Comparison of ENCODE assay signal across 1 cellular context in genomic region chr14:85534914-85535313, GRCh38.
TF ChIP-seq lines count a peak whose summit lies in the region.

No MANE protein-coding gene starts in this region.

TF ChIP-seq in WTC11, 78 proteins besides CTCF, POLR2A, EP300 and RAD21 (continued from another document):
- no peak for TF ChIP-seq IRF1 (CRISPR knock-in tag; IDR thresholded peaks at IDR 0.05)
- TF ChIP-seq ZNF219 (CRISPR knock-in tag; IDR thresholded peaks at IDR 0.05; ENCODE audit: borderline replicate concordance), result no peak
- no peak for TF ChIP-seq ATF1 (CRISPR knock-in tag; IDR thresholded peaks at IDR 0.05)
- TF ChIP-seq ZNF532 (CRISPR knock-in tag; IDR thresholded peaks at IDR 0.05; ENCODE audit: borderline replicate concordance), result no peak
- no peak for TF ChIP-seq JUN (CRISPR knock-in tag; IDR thresholded peaks at IDR 0.05)
- TF ChIP-seq HMGA2 (CRISPR knock-in tag; IDR thresholded peaks at IDR 0.05), result no peak
- TF ChIP-seq STAT6 (CRISPR knock-in tag; conservative IDR thresholded peaks at IDR 0.05; ENCODE audit: low read depth), result no peak
